ENCODE assay signal across 8 cellular contexts in genomic region chr2:150133623-150134022, GRCh38.
A peak's percentile ranks its signal among the peaks of the same experiment; 100 is the strongest.
DNase-seq lines count a peak whose midpoint lies in the region; ATAC-seq, FAIRE-seq and TF ChIP-seq lines count a peak whose summit lies in the region.

No MANE protein-coding gene starts in this region.

- FAIRE-seq in kidney (lab: Jason Lieb, UNC) = no peak

- TF ChIP-seq CTCF in OCI-LY3 (IDR thresholded peaks at IDR 0.05; ENCODE audit: low read depth, low read length) (no peak), kidney (IDR thresholded peaks at IDR 0.05; ENCODE audit: borderline replicate concordance, extremely low read depth, insufficient read depth) (no peak)

- peak in 1 of 2 donors; percentile 1 for DNase-seq in activated naive CD4-positive, alpha-beta T cell treated with anti-CD3 and anti-CD28 coated beads, Interleukin-2, amount 50 U/mL, for 72 hours (ENCODE audit: low spot score in 2 of 2)
- no peak for DNase-seq in activated naive CD4-positive, alpha-beta T cell treated with anti-CD3 and anti-CD28 coated beads, Interleukin-2, amount 10 ng/mL, durations not matched to agents 7 days and 5 days
- peak; percentile 96 for DNase-seq in glomerular visceral epithelial cell (ENCODE audit: extremely low spot score)
- no peak for DNase-seq in kidney
- DNase-seq in cerebellar nuclear complex (lab: John Stamatoyannopoulos, UW) = no peak
- no peak for DNase-seq in hepatic stellate cell (ENCODE audit: low spot score)

- no peaks in the 10 kb centered on the region for H3K36me3 ChIP-seq in OCI-LY3 (replicated peaks; ENCODE audit: low read depth, low read length)
- no peaks in the 10 kb centered on the region for H3K36me3 ChIP-seq in kidney (ENCODE audit: control insufficient read depth in 1 of 2, insufficient read depth in 2 of 2, low read length in 2 of 2)

- no peak overlapping the region for H3K27ac Mint-ChIP-seq in activated naive CD4-positive, alpha-beta T cell treated with anti-CD3 and anti-CD28 coated beads, Interleukin-2, amount 50 U/mL, for 72 hours
- H3K27ac Mint-ChIP-seq in activated naive CD4-positive, alpha-beta T cell treated with anti-CD3 and anti-CD28 coated beads, Interleukin-2, amount 10 ng/mL, durations not matched to agents 7 days and 5 days = no peak overlapping the region

- H3K4me3 Mint-ChIP-seq in activated naive CD4-positive, alpha-beta T cell treated with anti-CD3 and anti-CD28 coated beads, Interleukin-2, amount 10 ng/mL, durations not matched to agents 7 days and 5 days = no peak overlapping the region

- H2AFZ ChIP-seq in OCI-LY3 (ENCODE audit: low read depth, low read length) = no peak overlapping the region

- H3K27ac ChIP-seq in OCI-LY3 (ENCODE audit: low read length) (no peak overlapping the region), kidney (ENCODE audit: low read depth in 2 of 2, low read length in 2 of 2) (no peak overlapping the region)

- H3K27me3 ChIP-seq in OCI-LY3 (ENCODE audit: low read depth, low read length) = peaks cover 3% of the 10 kb centered on the region; the same call in 1 of the 2 replicates

- peak; percentile 84 to 99 for ATAC-seq in activated naive CD4-positive, alpha-beta T cell treated with anti-CD3 and anti-CD28 coated beads, Interleukin-2, amount 50 U/mL, for 72 hours
- ATAC-seq in HG02885 (IDR thresholded peaks at IDR 0.05; ENCODE audit: poor library complexity, unreplicated experiment) = peak; percentile 86

- H3K4me1 Mint-ChIP-seq in activated naive CD4-positive, alpha-beta T cell treated with anti-CD3 and anti-CD28 coated beads, Interleukin-2, amount 10 ng/mL, durations not matched to agents 7 days and 5 days = no peaks in the 10 kb centered on the region

- H3K36me3 Mint-ChIP-seq in activated naive CD4-positive, alpha-beta T cell treated with anti-CD3 and anti-CD28 coated beads, Interleukin-2, amount 50 U/mL, for 72 hours = peaks cover 0 to 5% of the 10 kb centered on the region in 2 donors
- H3K36me3 Mint-ChIP-seq in activated naive CD4-positive, alpha-beta T cell treated with anti-CD3 and anti-CD28 coated beads, Interleukin-2, amount 10 ng/mL, durations not matched to agents 7 days and 5 days = no peaks in the 10 kb centered on the region

- CTCF ChIA-PET in activated naive CD4-positive, alpha-beta T cell treated with anti-CD3 and anti-CD28 coated beads, Interleukin-2, amount 10 ng/mL, durations not matched to agents 7 days and 5 days (lab: Charles Lee) = no interaction called here

- H3K9ac ChIP-seq in OCI-LY3 (ENCODE audit: low read length) = no peak overlapping the region
- H3K9ac ChIP-seq in kidney (ENCODE audit: low read length in 2 of 2) = no peak overlapping the region

- H3K27me3 Mint-ChIP-seq in activated naive CD4-positive, alpha-beta T cell treated with anti-CD3 and anti-CD28 coated beads, Interleukin-2, amount 10 ng/mL, durations not matched to agents 7 days and 5 days = no peaks in the 10 kb centered on the region

- peaks cover 10% of the 10 kb centered on the region for H3K4me1 ChIP-seq in OCI-LY3 (ENCODE audit: low read length)
- no peaks in the 10 kb centered on the region for H3K4me1 ChIP-seq in kidney (ENCODE audit: control insufficient read depth in 1 of 2, insufficient read depth in 1 of 2, low read depth in 1 of 2, low read length in 2 of 2)

- no peaks in the 10 kb centered on the region for H3K79me2 ChIP-seq in OCI-LY3 (ENCODE audit: low read length)

- peak overlapping the region; percentile 23; the same call in 1 of the 2 replicates for H3K4me2 ChIP-seq in OCI-LY3 (ENCODE audit: low read length)

- H3K4me3 ChIP-seq in OCI-LY3 (ENCODE audit: low read length) (no peak overlapping the region), kidney (ENCODE audit: low read length in 2 of 2) (no peak overlapping the region)

- no peaks in the 10 kb centered on the region for H4K20me1 ChIP-seq in OCI-LY3 (ENCODE audit: insufficient read depth, low read length)

- H3K9me3 Mint-ChIP-seq in activated naive CD4-positive, alpha-beta T cell treated with anti-CD3 and anti-CD28 coated beads, Interleukin-2, amount 50 U/mL, for 72 hours = peaks cover 9 to 15% of the 10 kb centered on the region in 2 donors
- H3K9me3 Mint-ChIP-seq in activated naive CD4-positive, alpha-beta T cell treated with anti-CD3 and anti-CD28 coated beads, Interleukin-2, amount 10 ng/mL, durations not matched to agents 7 days and 5 days = no peaks in the 10 kb centered on the region

- intact Hi-C loops in kidney (cut with DNase I) = no loop called here

- 0 out of 2 replicates have a peak, but pooled peaks cover 4% of the 10 kb centered on the region for H3K9me3 ChIP-seq in OCI-LY3 (ENCODE audit: insufficient read depth, low read length)
- no peaks in the 10 kb centered on the region for H3K9me3 ChIP-seq in kidney (ENCODE audit: control insufficient read depth in 1 of 2, low read length in 2 of 2)
